In the genomic region with DNA sequence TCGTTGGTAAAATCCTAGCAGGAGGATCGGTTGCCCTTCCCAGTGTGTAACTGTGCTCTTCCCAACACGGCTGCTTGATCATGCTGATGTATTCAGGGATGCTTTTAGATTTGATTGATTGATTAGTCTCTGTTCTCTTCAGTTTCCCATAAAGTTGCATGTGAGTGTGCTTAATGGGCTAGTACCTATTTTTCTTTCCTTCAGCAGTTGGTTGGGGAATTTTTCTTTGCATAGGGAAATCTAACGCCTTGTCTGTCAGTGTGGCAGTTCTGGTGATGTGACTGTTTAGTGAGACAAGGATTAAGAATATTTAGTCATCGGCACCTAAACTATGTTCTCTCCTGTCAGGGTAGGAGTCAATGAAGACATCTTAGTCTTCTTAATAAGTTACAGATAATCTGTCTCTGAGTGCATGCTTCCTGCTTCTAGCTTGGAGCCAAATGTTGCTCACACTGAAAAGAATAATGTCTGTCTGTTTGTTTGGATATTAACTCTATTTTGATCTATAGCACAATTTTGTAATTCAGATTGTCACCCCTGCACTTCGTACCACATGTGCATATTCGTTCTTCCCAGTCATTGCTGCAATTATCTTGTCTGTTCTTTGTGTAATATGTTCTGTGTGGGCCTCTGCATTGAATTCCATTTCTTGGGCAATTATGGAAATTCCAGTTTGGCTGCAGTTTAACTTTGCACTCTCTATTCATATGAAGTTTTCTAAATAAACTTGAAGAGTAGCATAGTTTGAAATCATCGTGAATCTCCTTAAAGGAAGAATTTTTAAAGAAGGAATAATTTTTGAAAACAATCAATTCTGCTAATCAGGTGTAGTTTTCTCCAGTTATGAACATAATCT, we compare ENCODE assay signal across 18 cellular contexts.
A peak's percentile ranks its signal among the peaks of the same experiment; 100 is the strongest.
DNase-seq lines count a peak whose midpoint lies in the region; FAIRE-seq and TF ChIP-seq lines count a peak whose summit lies in the region.
"Had no signal": no experiment of that assay in that cellular context is flagged by ENCODE, and none has a peak within 500 bp of the region (broad histone marks: within the 10 kb centered on the region; RNA-seq: fewer than 3 reads in every experiment).

No MANE protein-coding gene starts in this region.

- no peaks in the 10 kb centered on the region for H3K4me1 ChIP-seq in GM23248 (ENCODE audit: insufficient read depth)
- no peaks in the 10 kb centered on the region for H3K4me1 ChIP-seq in endothelial cell of umbilical vein (ENCODE audit: control insufficient read depth, extremely low read depth, insufficient read depth, low read length)
- no peaks in the 10 kb centered on the region for H3K4me1 ChIP-seq in left ventricle myocardium inferior
- H3K4me1 ChIP-seq: BE2C had no signal

- no peak overlapping the region for H3K27ac Mint-ChIP-seq in glutamatergic neuron (ENCODE audit: unreplicated experiment)
- H3K27ac Mint-ChIP-seq: CD4-positive, alpha-beta T cell had no signal

- H3K27ac ChIP-seq in GM23248 (no peak overlapping the region), endothelial cell of umbilical vein (ENCODE audit: insufficient read depth, low read depth, low read length) (no peak overlapping the region), left ventricle myocardium inferior (replicated peaks) (no peak overlapping the region), substantia nigra (ENCODE audit: low read depth, low read length, poor library complexity, severe bottlenecking) (no peak overlapping the region)
- H3K27ac ChIP-seq: PC-9, SJSA1 had no signal

- peaks cover 2% of the 10 kb centered on the region for H3K9me3 Mint-ChIP-seq in glutamatergic neuron (ENCODE audit: unreplicated experiment)

- no peaks in the 10 kb centered on the region for H3K9me1 ChIP-seq in endothelial cell of umbilical vein (replicated peaks; ENCODE audit: control insufficient read depth, extremely low read depth, insufficient read depth, low read length)

- FAIRE-seq in endothelial cell of umbilical vein (lab: Jason Lieb, UNC), result peak; percentile 12

- no peaks in the 10 kb centered on the region for H4K20me1 ChIP-seq in GM23248 (ENCODE audit: insufficient read depth)
- no peaks in the 10 kb centered on the region for H4K20me1 ChIP-seq in endothelial cell of umbilical vein (replicated peaks; ENCODE audit: control insufficient read depth, extremely low read depth, insufficient read depth, low read length)

- H3K9ac ChIP-seq in GM23248, result no peak overlapping the region
- no peak overlapping the region for H3K9ac ChIP-seq in endothelial cell of umbilical vein (replicated peaks; ENCODE audit: extremely low read depth, insufficient read depth, low read length)

- intact Hi-C loops in endothelial cell of umbilical vein (cut with micrococcal nuclease) (no loop called here), left ventricle myocardium inferior (cut with micrococcal nuclease) (no loop called here)

- DNase-seq in GM23248 (peak; percentile 4), endothelial cell of umbilical vein (ENCODE audit: low read depth, low spot score) (no peak), glomerular visceral epithelial cell (ENCODE audit: extremely low spot score) (peak; percentile 40), renal cortical epithelial cell (ENCODE audit: low read depth) (peak; percentile 67), left ventricle myocardium inferior (no peak), glutamatergic neuron (no peak), substantia nigra (lab: John Stamatoyannopoulos, UW) (no peak)
- DNase-seq: BE2C; CD4-positive, alpha-beta T cell; HCEC 1CT; KBM-7; MV-4-11; NCI-H1417 treated with DMSO at 0.1 percent for 48 hours; NCI-H1930; NCI-H446 treated with DMSO at 0.1 percent for 48 hours; NCI-H774; PC-9 had no signal

- H3K27me3 ChIP-seq in GM23248 (replicated peaks; ENCODE audit: insufficient read depth), result no peaks in the 10 kb centered on the region
- no peaks in the 10 kb centered on the region for H3K27me3 ChIP-seq in endothelial cell of umbilical vein (ENCODE audit: control insufficient read depth in 2 of 2, insufficient read depth in 2 of 2, low read length in 2 of 2)
- H3K27me3 ChIP-seq in left ventricle myocardium inferior (ENCODE audit: low read depth), result no peaks in the 10 kb centered on the region
- H3K27me3 ChIP-seq: BE2C, SJSA1 had no signal

- POLR2A ChIA-PET in endothelial cell of umbilical vein (lab: Charles Lee), result no interaction called here

- dilution Hi-C loops in endothelial cell of umbilical vein (cut with MboI; ENCODE audit: extremely low pct_ligation_motif_present, low sequenced_read_pairs), result no loop called here

- 54 to 59% methylated on average over 8 of the region's 8 CpGs for WGBS in GM23248 (ENCODE audit: low coverage in 1 of 2, low lambda C conversion rate in 2 of 2, missing lambda C conversion rate in 2 of 2), 2 experiments

- H3K4me3 ChIP-seq in GM23248 (no peak overlapping the region), endothelial cell of umbilical vein (replicated peaks in 1 of 3; ENCODE audit: insufficient read depth in 1 of 3, low read depth in 1 of 3, low read length in 3 of 3) (no peak overlapping the region), left ventricle myocardium inferior (no peak overlapping the region)
- H3K4me3 ChIP-seq: PC-9, SJSA1 had no signal

- peaks cover 6% of the 10 kb centered on the region for H3K4me1 Mint-ChIP-seq in glutamatergic neuron (ENCODE audit: low read depth, unreplicated experiment)

- H3F3A ChIP-seq in GM23248 (ENCODE audit: insufficient read depth), result no peaks in the 10 kb centered on the region

- TF ChIP-seq CTCF in endothelial cell of umbilical vein (IDR thresholded peaks at IDR 0.05; ENCODE audit: extremely low read depth in 1 of 2, insufficient read depth in 1 of 2, low read depth in 1 of 2, low read length in 2 of 2) (no peak), left ventricle myocardium inferior (IDR thresholded peaks at IDR 0.05; ENCODE audit: borderline replicate concordance) (no peak), glutamatergic neuron (IDR thresholded peaks at IDR 0.05; ENCODE audit: partially characterized antibody, unreplicated experiment) (no peak)

- H3K4me2 ChIP-seq in GM23248 (ENCODE audit: unreplicated experiment) (no peak overlapping the region), endothelial cell of umbilical vein (ENCODE audit: insufficient read depth, low read length) (no peak overlapping the region)
- H3K4me2 ChIP-seq: PC-9 had no signal

- no peaks in the 10 kb centered on the region for H3K9me2 ChIP-seq in GM23248 (ENCODE audit: insufficient read depth)

- H2AFZ ChIP-seq in GM23248 (no peak overlapping the region), endothelial cell of umbilical vein (ENCODE audit: low read depth, low read length) (no peak overlapping the region)
- H2AFZ ChIP-seq: PC-9 had no signal

- CTCF ChIA-PET in endothelial cell of umbilical vein (lab: Charles Lee), result interaction anchor here (1.8 kb wide), 1 partner anchor 12 kb away, joined by 4 read pairs; no protein-coding TSS in a partner anchor

- H3K4me3 Mint-ChIP-seq in glutamatergic neuron (ENCODE audit: unreplicated experiment), result no peak overlapping the region
- H3K4me3 Mint-ChIP-seq: CD4-positive, alpha-beta T cell had no signal

- TF ChIP-seq POLR2A in endothelial cell of umbilical vein (IDR thresholded peaks at IDR 0.05; ENCODE audit: low read depth, low read length), result no peak

- H3K9me3 ChIP-seq in GM23248 (ENCODE audit: low read depth) (no peaks in the 10 kb centered on the region), endothelial cell of umbilical vein (replicated peaks; ENCODE audit: control insufficient read depth, insufficient read depth, low read length) (no peaks in the 10 kb centered on the region), left ventricle myocardium inferior (replicated peaks) (peaks cover under 1% of the 10 kb centered on the region)
- H3K9me3 ChIP-seq: BE2C, SJSA1 had no signal

- no peaks in the 10 kb centered on the region for H3K79me2 ChIP-seq in GM23248 (ENCODE audit: insufficient read depth)
- H3K79me2 ChIP-seq in endothelial cell of umbilical vein (ENCODE audit: control insufficient read depth, insufficient read depth, low read length), result no peaks in the 10 kb centered on the region

- H3K27me3 Mint-ChIP-seq in glutamatergic neuron (ENCODE audit: unreplicated experiment), result peaks cover 2% of the 10 kb centered on the region

- in situ Hi-C loops in GM23248 (cut with MboI), result no loop called here

- H3K36me3 Mint-ChIP-seq in glutamatergic neuron (ENCODE audit: unreplicated experiment), result no peaks in the 10 kb centered on the region

- H3K36me3 ChIP-seq in GM23248 (ENCODE audit: low read depth) (no peaks in the 10 kb centered on the region), endothelial cell of umbilical vein (ENCODE audit: control insufficient read depth in 2 of 2, extremely low read depth in 1 of 2, insufficient read depth in 2 of 2, low read length in 2 of 2) (no peaks in the 10 kb centered on the region), left ventricle myocardium inferior (no peaks in the 10 kb centered on the region)
- H3K36me3 ChIP-seq: BE2C, SJSA1 had no signal

- no TSS peak for BruUV-seq in endothelial cell of umbilical vein (replicated peaks; lab: Mats Ljungman, UMichigan)

TF ChIP-seq in endothelial cell of umbilical vein, 7 proteins besides CTCF, POLR2A, EP300 and RAD21:
- TF ChIP-seq POLR2AphosphoS5 (IDR thresholded peaks at IDR 0.05; ENCODE audit: insufficient read depth, low read depth, low read length), result no peak
- no peak for TF ChIP-seq JUN (IDR thresholded peaks at IDR 0.05; ENCODE audit: borderline replicate concordance, insufficient read depth, insufficient read length, low read depth)
- no peak for TF ChIP-seq GATA2 (IDR thresholded peaks at IDR 0.05; ENCODE audit: insufficient read depth, insufficient read length, low read depth, low read length)
- no peak for TF ChIP-seq EZH2 (IDR thresholded peaks at IDR 0.05; ENCODE audit: borderline replicate concordance, low read depth, low read length, severe bottlenecking)
- TF ChIP-seq MYC (IDR thresholded peaks at IDR 0.05; ENCODE audit: low read depth, low read length), result no peak
- TF ChIP-seq FOS (IDR thresholded peaks at IDR 0.05; ENCODE audit: borderline replicate concordance, insufficient read depth, low read length), result no peak
- TF ChIP-seq, protein P1, sequence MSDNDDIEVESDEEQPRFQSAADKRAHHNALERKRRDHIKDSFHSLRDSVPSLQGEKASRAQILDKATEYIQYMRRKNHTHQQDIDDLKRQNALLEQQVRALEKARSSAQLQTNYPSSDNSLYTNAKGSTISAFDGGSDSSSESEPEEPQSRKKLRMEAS (IDR thresholded peaks at IDR 0.05; ENCODE audit: insufficient read depth, insufficient read length), result no peak

Comparison
In these comparisons a context has a peak if more than half of its experiments do, and no peak if none do; other contexts are left out.
1. DNase-seq: peak in GM23248 (single experiment), glomerular visceral epithelial cell (single experiment) and renal cortical epithelial cell (single experiment); none in endothelial cell of umbilical vein (single experiment), left ventricle myocardium inferior (single experiment), glutamatergic neuron (single experiment) and substantia nigra (0 of 49).